ENCODE assay signal across 11 cellular contexts in genomic region chrX:72943819-72944169, GRCh38. TPM values are rescaled to one million over a fixed set of nuclear protein-coding genes. Genes with fewer than 3 reads are reported as not detected.
DNase-seq lines count a peak whose midpoint lies in the region; ATAC-seq and TF ChIP-seq lines count a peak whose summit lies in the region.
"Not testable (repeated sequence)": the region's sequence is repeated elsewhere in the genome, so short reads cannot be mapped to it uniquely, and the experiment has no call there.
"Had no signal": no experiment of that assay in that cellular context is flagged by ENCODE, and none has a peak within 500 bp of the region (broad histone marks: within the 10 kb centered on the region; RNA-seq: fewer than 3 reads in every experiment).

TSS of gene DMRTC1 (minus strand) at chrX:72943837. CDS start at chrX:72875694, 68,143 bp downstream.

- H3K9me3 ChIP-seq in CD8-positive, alpha-beta T cell (ENCODE audit: low read length); RWPE2 (ENCODE audit: severe bottlenecking); mucosa of descending colon: not testable (repeated sequence)

- not testable (repeated sequence) for H3K36me3 ChIP-seq in CD8-positive, alpha-beta T cell (ENCODE audit: insufficient read depth, low read length); RWPE2 (ENCODE audit: low read depth); mucosa of descending colon (ENCODE audit: low read depth)

- peak; percentile 76 for ATAC-seq in CD8-positive, alpha-beta T cell
- ATAC-seq in GM18907 (IDR thresholded peaks at IDR 0.05; ENCODE audit: unreplicated experiment) (peak; percentile 75), GM21423 (IDR thresholded peaks at IDR 0.05; ENCODE audit: unreplicated experiment) (peak; percentile 86), HG02763 (IDR thresholded peaks at IDR 0.05; ENCODE audit: unreplicated experiment) (peak; percentile 75), HG03175 (IDR thresholded peaks at IDR 0.05; ENCODE audit: unreplicated experiment) (peak; percentile 83), RWPE2 (ENCODE audit: low read depth) (peak; percentile 62; the same call in 2 of the 3 replicates), mucosa of descending colon (peak; percentile 86)
- peak; percentile 74 for ATAC-seq in central memory CD8-positive, alpha-beta T cell (replicated peaks; ENCODE audit: extremely low read depth, poor library complexity, severe bottlenecking)

- H3K27ac ChIP-seq in CD8-positive, alpha-beta T cell (ENCODE audit: low read depth, low read length); RWPE2 (ENCODE audit: poor library complexity, severe bottlenecking): not testable (repeated sequence)

- intact Hi-C loops in CD8-positive, alpha-beta T cell (cut with DNase I, micrococcal nuclease); mucosa of descending colon (cut with DNase I, micrococcal nuclease): not testable (repeated sequence)

- TF ChIP-seq CTCF in CD8-positive, alpha-beta T cell (IDR thresholded peaks at IDR 0.05); RWPE2 (IDR thresholded peaks at IDR 0.05; ENCODE audit: poor library complexity, severe bottlenecking); mucosa of descending colon (IDR thresholded peaks at IDR 0.05): not testable (repeated sequence)

- not testable (repeated sequence) for H3K4me1 Mint-ChIP-seq in CD8-positive, alpha-beta T cell (ENCODE audit: low read depth); central memory CD8-positive, alpha-beta T cell

- H3K4me1 ChIP-seq in CD8-positive, alpha-beta T cell (ENCODE audit: insufficient read depth, low read length); RWPE2 (ENCODE audit: insufficient read depth, poor library complexity, severe bottlenecking); mucosa of descending colon (ENCODE audit: low read depth): not testable (repeated sequence)

- not testable (repeated sequence) for H3K27me3 Mint-ChIP-seq in CD8-positive, alpha-beta T cell (ENCODE audit: low read depth); central memory CD8-positive, alpha-beta T cell

- not testable (repeated sequence) for DNase-seq in CD8-positive, alpha-beta T cell; RWPE2 (ENCODE audit: low spot score); central memory CD8-positive, alpha-beta T cell (ENCODE audit: low spot score in 2 of 2); mucosa of descending colon

- POLR2A ChIA-PET in CD8-positive, alpha-beta T cell (lab: Charles Lee): not testable (repeated sequence)

- H3K4me3 ChIP-seq in CD8-positive, alpha-beta T cell (ENCODE audit: low read depth, low read length); RWPE2 (ENCODE audit: severe bottlenecking); mucosa of descending colon: not testable (repeated sequence)

- CTCF ChIA-PET in CD8-positive, alpha-beta T cell (lab: Charles Lee): not testable (repeated sequence)

- not testable (repeated sequence) for H3K27ac Mint-ChIP-seq in CD8-positive, alpha-beta T cell; central memory CD8-positive, alpha-beta T cell (ENCODE audit: low read depth)

- not testable (repeated sequence) for H3K27me3 ChIP-seq in CD8-positive, alpha-beta T cell (ENCODE audit: insufficient read depth, low read length); RWPE2 (ENCODE audit: insufficient read depth, poor library complexity, severe bottlenecking)

- not testable (repeated sequence) for H3K36me3 Mint-ChIP-seq in CD8-positive, alpha-beta T cell; central memory CD8-positive, alpha-beta T cell (ENCODE audit: insufficient read depth)

- not testable (repeated sequence) for H3K9me3 Mint-ChIP-seq in CD8-positive, alpha-beta T cell; central memory CD8-positive, alpha-beta T cell

- H3K4me3 Mint-ChIP-seq in CD8-positive, alpha-beta T cell; central memory CD8-positive, alpha-beta T cell: not testable (repeated sequence)

RNA-seq across cellular contexts. Expression of gene DMRTC1, which starts in this region (rescaled TPM):
- total RNA-seq in CD8-positive, alpha-beta T cell: under 1 TPM; 0.64 to 0.71 TPM
- not detected for total RNA-seq in mucosa of descending colon
- total RNA-seq: A673, mesenteric fat pad, RPMI7951 had no signal

Comparison
In these comparisons a context has a peak if more than half of its experiments do, and no peak if none do; other contexts are left out.
1. Peak in ATAC-seq in CD8-positive, alpha-beta T cell; RNA of the gene not detected or under 1 TPM.
2. Peak in ATAC-seq in mucosa of descending colon; RNA of the gene not detected or under 1 TPM.